In the genomic region with DNA sequence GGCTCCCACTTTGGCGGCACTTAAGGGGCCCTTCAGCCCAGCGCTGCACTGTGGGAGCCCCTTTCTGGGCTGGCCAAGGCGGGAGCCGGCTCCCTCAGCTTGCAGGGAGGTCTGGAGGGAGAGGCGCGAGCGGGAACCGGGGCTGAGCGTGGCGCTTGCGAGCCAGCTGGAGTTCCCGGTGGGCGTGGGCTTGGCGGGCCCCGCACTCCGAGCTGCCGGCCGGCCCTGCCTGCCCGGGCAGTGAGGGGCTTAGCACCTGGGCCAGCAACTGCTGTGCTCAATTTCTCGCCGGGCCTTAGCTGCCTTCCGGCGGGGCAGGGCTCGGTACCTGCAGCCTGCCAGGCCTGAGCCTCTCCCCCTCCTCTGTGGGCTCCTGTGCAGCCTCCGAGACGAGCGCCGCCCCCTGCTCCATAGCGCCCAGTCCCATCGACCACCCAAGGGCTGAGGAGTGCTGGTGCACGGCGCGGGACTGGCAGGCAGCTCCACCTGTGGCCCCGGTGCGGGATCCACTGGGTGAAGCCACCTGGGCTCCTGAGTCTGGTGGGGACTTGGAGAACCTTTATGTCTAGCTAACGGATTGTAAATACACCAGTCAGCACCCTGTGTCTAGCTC, we compare ENCODE assay signal across 9 cellular contexts. TPM values are rescaled to one million over a fixed set of nuclear protein-coding genes. Genes with fewer than 3 reads are reported as not detected.
DNase-seq lines count a peak whose midpoint lies in the region; FAIRE-seq and TF ChIP-seq lines count a peak whose summit lies in the region.
"Not testable (repeated sequence)": the region's sequence is repeated elsewhere in the genome, so short reads cannot be mapped to it uniquely, and the experiment has no call there.
"Had no signal": no experiment of that assay in that cellular context is flagged by ENCODE, and none has a peak within 500 bp of the region (broad histone marks: within the 10 kb centered on the region; RNA-seq: fewer than 3 reads in every experiment).

No MANE protein-coding gene starts in this region.

- not testable (repeated sequence) for H3K23me2 ChIP-seq in H1 (ENCODE audit: low read depth, low read length)

- not testable (repeated sequence) for TF ChIP-seq POLR2A in H1 (IDR thresholded peaks at IDR 0.05; ENCODE audit: control extremely low read depth in 1 of 2, low read depth in 2 of 2, low read length in 2 of 2); thyroid gland (IDR thresholded peaks at IDR 0.05)

- 93% methylated on average over 21 of the region's 36 CpGs; no CpG with 5 or more reads in 1 of the 2 experiments for WGBS in H1 (ENCODE audit: extremely low coverage in 1 of 2, insufficient coverage in 1 of 2, insufficient read length in 1 of 2, insufficient replicate concordance in 2 of 2, low coverage in 1 of 2, low lambda C conversion rate in 2 of 2, missing lambda C conversion rate in 1 of 2), 2 experiments
- 97% methylated on average over 36 of the region's 36 CpGs for WGBS in liver
- WGBS in thyroid gland, 2 donors = 93 to 96% methylated on average over 22 to 29 of the region's 36 CpGs

- H2AFZ ChIP-seq in H1 (ENCODE audit: low read length) = not testable (repeated sequence)
- peak overlapping the region; percentile 53 for H2AFZ ChIP-seq in parathyroid adenoma

- intact Hi-C loops in Calu3 (cut with micrococcal nuclease; ENCODE audit: unreplicated experiment); thyroid gland (cut with DNase I): not testable (repeated sequence)

- not testable (repeated sequence) for H4K20me1 ChIP-seq in H1 (replicated peaks in 1 of 2; ENCODE audit: control insufficient read depth in 1 of 2, insufficient read depth in 2 of 2, low read length in 2 of 2)

- not testable (repeated sequence) for H3K14ac ChIP-seq in H1 (ENCODE audit: insufficient read length)

- not testable (repeated sequence) for H3K9ac ChIP-seq in H1 (replicated peaks in 1 of 4; ENCODE audit: extremely low read depth in 1 of 4, low read depth in 3 of 4, low read length in 3 of 4); liver (ENCODE audit: low read depth in 1 of 2, low read length in 2 of 2); parathyroid adenoma

- H3K4me2 ChIP-seq in H1 (ENCODE audit: insufficient read depth in 1 of 2, low read depth in 2 of 2, low read length in 2 of 2); parathyroid adenoma (ENCODE audit: low read length): not testable (repeated sequence)

- not testable (repeated sequence) for H2BK12ac ChIP-seq in H1 (ENCODE audit: low read depth, low read length)

- CTCF ChIA-PET in Calu3 (lab: Charles Lee); H1 (lab: Charles Lee; ENCODE audit: partially characterized antibody): not testable (repeated sequence)

- BruUV-seq in Calu3 (replicated peaks; lab: Mats Ljungman, UMichigan) = not testable (repeated sequence)

- H3K23ac ChIP-seq in H1 (ENCODE audit: insufficient read length) = not testable (repeated sequence)

- H2BK5ac ChIP-seq in H1 (ENCODE audit: low read depth, low read length) = 0 out of 2 replicates have a peak overlapping the region, but pooled peaks have one; percentile 39

- H3K4me1 Mint-ChIP-seq in Calu3 (ENCODE audit: low read depth, unreplicated experiment) = not testable (repeated sequence)

- not testable (repeated sequence) for H3K27me3 Mint-ChIP-seq in Calu3 (ENCODE audit: unreplicated experiment)

- H3K27ac Mint-ChIP-seq in Calu3 (ENCODE audit: unreplicated experiment) = not testable (repeated sequence)

- TF ChIP-seq CTCF in Calu3 (IDR thresholded peaks at IDR 0.05; ENCODE audit: unreplicated experiment); VCaP (conservative IDR thresholded peaks at IDR 0.05); H1 (IDR thresholded peaks at IDR 0.05; ENCODE audit: control extremely low read depth in 1 of 3, insufficient read depth in 1 of 3, low read depth in 1 of 3, low read length in 3 of 3); liver (IDR thresholded peaks at IDR 0.05; ENCODE audit: low read depth, low read length, missing input control); parathyroid adenoma (IDR thresholded peaks at IDR 0.05); thyroid gland (IDR thresholded peaks at IDR 0.05): not testable (repeated sequence)

- H4K91ac ChIP-seq in H1 (replicated peaks; ENCODE audit: insufficient read length, low read length) = not testable (repeated sequence)

- H4K8ac ChIP-seq in H1 (ENCODE audit: extremely low read depth, insufficient read depth, low read length) = not testable (repeated sequence)

- H3K56ac ChIP-seq in H1 (replicated peaks; ENCODE audit: insufficient read length, low read depth, low read length) = not testable (repeated sequence)

- not testable (repeated sequence) for H4K5ac ChIP-seq in H1 (ENCODE audit: insufficient read length, low read depth, low read length)

- not testable (repeated sequence) for TF ChIP-seq EP300 in H1 (IDR thresholded peaks at IDR 0.05; ENCODE audit: borderline replicate concordance in 1 of 2, low read depth in 2 of 2, low read length in 2 of 2)

- H3K4me3 ChIP-seq in H1 (ENCODE audit: extremely low read depth in 1 of 4, insufficient read depth in 2 of 4, low read depth in 3 of 4, low read length in 4 of 4); liver (ENCODE audit: low read depth in 1 of 3, low read length in 3 of 3); parathyroid adenoma (ENCODE audit: low read depth, low read length): not testable (repeated sequence)
- peak overlapping the region in 1 of 3 donors; percentile 31 for H3K4me3 ChIP-seq in thyroid gland (replicated peaks in 1 of 3)

- H3K36me3 Mint-ChIP-seq in Calu3 (ENCODE audit: insufficient read depth, unreplicated experiment) = not testable (repeated sequence)

- peak overlapping the region; percentile 71 for H3K4me3 Mint-ChIP-seq in Calu3 (ENCODE audit: low read depth, unreplicated experiment)

- not testable (repeated sequence) for DNase-seq in Calu3; H1 (ENCODE audit: low read depth in 1 of 2, low spot score in 2 of 2); thyroid gland
- peak; percentile 13 for DNase-seq in NCI-H526 treated with DMSO at 0.1 percent for 48 hours (lab: John Stamatoyannopoulos, UW)

- not testable (repeated sequence) for H3K27me3 ChIP-seq in H1 (replicated peaks in 1 of 4; ENCODE audit: control insufficient read depth in 3 of 4, extremely low read depth in 1 of 4, insufficient read depth in 3 of 4, low read length in 3 of 4); liver (ENCODE audit: control insufficient read depth in 4 of 4, insufficient read depth in 4 of 4, low read length in 3 of 4); parathyroid adenoma (ENCODE audit: control insufficient read depth, insufficient read depth, low read length); thyroid gland

- POLR2A ChIA-PET in H1 (lab: Charles Lee; ENCODE audit: partially characterized antibody) = interaction anchor here (0.6 to 2.4 kb wide), 5 partner anchors 8 to 94 kb away, joined by 3 to 11 read pairs (median 6); a partner anchor contains a TSS

- H3K79me2 ChIP-seq in H1 (ENCODE audit: control insufficient read depth in 1 of 2, insufficient read depth in 2 of 2, low read length in 2 of 2); parathyroid adenoma: not testable (repeated sequence)

- not testable (repeated sequence) for H3K9me3 ChIP-seq in KOPT-K1 (ENCODE audit: insufficient read depth, low read length, poor library complexity, severe bottlenecking); liver (ENCODE audit: control insufficient read depth in 4 of 4, low read length in 3 of 4); parathyroid adenoma (ENCODE audit: control insufficient read depth, low read length); thyroid gland
- peaks cover 0 to 18% of the 10 kb centered on the region in 2 experiments; a peak in 1 of 4 replicates for H3K9me3 ChIP-seq in H1 (ENCODE audit: insufficient read depth in 2 of 2, low read depth in 1 of 2, low read length in 1 of 2)

- H3K9me3 Mint-ChIP-seq in Calu3 (ENCODE audit: low read depth, unreplicated experiment) = not testable (repeated sequence)

- not testable (repeated sequence) for H3K79me1 ChIP-seq in H1 (ENCODE audit: low read depth, low read length)

- FAIRE-seq in H1 (lab: Jason Lieb, UNC) = not testable (repeated sequence)

- H3K36me3 ChIP-seq in KOPT-K1 (ENCODE audit: insufficient read depth, low read length); H1 (ENCODE audit: control insufficient read depth in 2 of 4, insufficient read depth in 4 of 4, low read length in 3 of 4); liver (ENCODE audit: control insufficient read depth in 4 of 4, insufficient read depth in 3 of 4, low read depth in 1 of 4, low read length in 3 of 4); parathyroid adenoma (ENCODE audit: control insufficient read depth, insufficient read depth, low read length); thyroid gland: not testable (repeated sequence)

- H2BK15ac ChIP-seq in H1 (ENCODE audit: low read length) = not testable (repeated sequence)

- H2AK5ac ChIP-seq in H1 (ENCODE audit: low read depth, low read length) = not testable (repeated sequence)

- not testable (repeated sequence) for H2BK120ac ChIP-seq in H1 (replicated peaks; ENCODE audit: low read depth, low read length)

- H3K27ac ChIP-seq in KOPT-K1 (ENCODE audit: low read depth, low read length, poor library complexity, severe bottlenecking) (peak overlapping the region; percentile 81), VCaP (peak overlapping the region; percentile 71), liver (ENCODE audit: low read depth in 1 of 2, low read length in 2 of 2) (peak overlapping the region; percentile 76 to 93), thyroid gland (peak overlapping the region in 2 of 3 donors; percentile 42 to 76)
- not testable (repeated sequence) for H3K27ac ChIP-seq in H1 (ENCODE audit: low read depth, low read length); parathyroid adenoma

- H3K4me1 ChIP-seq in H1 (replicated peaks in 1 of 4; ENCODE audit: control insufficient read depth in 3 of 4, insufficient read depth in 4 of 4, low read length in 3 of 4); parathyroid adenoma: not testable (repeated sequence)
- peaks cover 7 to 53% (median 38%) of the 10 kb centered on the region in 4 donors for H3K4me1 ChIP-seq in liver (ENCODE audit: control insufficient read depth in 4 of 4, insufficient read depth in 4 of 4, low read length in 3 of 4)
- H3K4me1 ChIP-seq in thyroid gland = peaks cover 4 to 14% of the 10 kb centered on the region in 2 donors

- H2BK20ac ChIP-seq in H1 (ENCODE audit: low read length) = not testable (repeated sequence)

- H3K4ac ChIP-seq in H1 (replicated peaks; ENCODE audit: insufficient read length, low read depth, low read length) = not testable (repeated sequence)

- not testable (repeated sequence) for TF ChIP-seq RAD21 in H1 (IDR thresholded peaks at IDR 0.05 in 1 of 2, conservative IDR thresholded peaks at IDR 0.05 in 1 of 2; ENCODE audit: low read depth in 2 of 2, low read length in 2 of 2); liver (IDR thresholded peaks at IDR 0.05)

- H3K18ac ChIP-seq in H1 (ENCODE audit: extremely low read depth, low read length) = not testable (repeated sequence)

RNA-seq across cellular contexts. Expression of a gene that starts 8.8 kb away (rescaled TPM):
- 0.39 and 0.40 TPM in 2 replicates for total RNA-seq in Calu3 (2022)
- not detected in 2 replicates for total RNA-seq in H1 (2021; fragmentation: NEBNext Ultra II Directional; extraction: Animal tissue kit (Norgen Biotek cat#: 25700))
- 0.09 and 0.19 TPM in 2 replicates for polyA plus RNA-seq in H1 (2011; rRNA removed)
- 0.04 TPM for polyA plus RNA-seq in H1 (2011; cell fraction: cytosol; rRNA removed)
- polyA plus RNA-seq in H1 (2011; cell fraction: nucleus; rRNA removed) = 0.63 TPM
- polyA plus RNA-seq in H1 (2012, experiment 1 of 2) = 0.32 TPM in 1 of 4 replicates, not detected in the others
- not detected for polyA plus RNA-seq in H1 (2012, experiment 2 of 2)
- 0.02 TPM for polyA plus RNA-seq in H1 (2013, experiment 1 of 2)
- not detected for polyA plus RNA-seq in H1 (2013, experiment 2 of 2)
- polyA minus RNA-seq in H1 (2011; rRNA and poly(A)+ RNA removed) = 0.20 and 0.82 TPM in 2 replicates
- not detected for polyA minus RNA-seq in H1 (2011; cell fraction: cytosol; rRNA and poly(A)+ RNA removed)
- polyA minus RNA-seq in H1 (2011; cell fraction: nucleus; rRNA and poly(A)+ RNA removed) = 0.40 TPM
- under 1 TPM; 0.09 to 0.50 TPM for total RNA-seq in liver
- under 1 TPM in 1 of 2 donors, not detected in 1; 0.25 TPM for polyA plus RNA-seq in liver
- 1 to 10 TPM; 1.0 to 2.0 (median 1.5) TPM for total RNA-seq in thyroid gland
- total RNA-seq: LHCN-M2 had no signal

RNA-seq across cellular contexts. Expression of a gene that starts 9.3 kb away (rescaled TPM):
- total RNA-seq in Calu3 (2022) = 20.1 and 23.2 TPM in 2 replicates
- total RNA-seq in H1 (2021; fragmentation: NEBNext Ultra II Directional; extraction: Animal tissue kit (Norgen Biotek cat#: 25700)) = 17.0 and 20.4 TPM in 2 replicates
- polyA plus RNA-seq in H1 (2011; rRNA removed) = 9.1 and 10.9 TPM in 2 replicates
- polyA plus RNA-seq in H1 (2011; cell fraction: cytosol; rRNA removed) = 14.1 TPM
- polyA plus RNA-seq in H1 (2011; cell fraction: nucleus; rRNA removed) = 19.0 TPM
- 10.9 to 19.6 TPM (median 11.2 TPM) in 4 replicates for polyA plus RNA-seq in H1 (2012, experiment 1 of 2)
- polyA plus RNA-seq in H1 (2012, experiment 2 of 2) = 1.0 TPM
- 16.5 TPM for polyA plus RNA-seq in H1 (2013, experiment 1 of 2)
- polyA plus RNA-seq in H1 (2013, experiment 2 of 2) = 14.4 TPM
- polyA minus RNA-seq in H1 (2011; rRNA and poly(A)+ RNA removed) = 13.2 and 14.7 TPM in 2 replicates
- 10.9 TPM for polyA minus RNA-seq in H1 (2011; cell fraction: cytosol; rRNA and poly(A)+ RNA removed)
- 37.1 TPM for polyA minus RNA-seq in H1 (2011; cell fraction: nucleus; rRNA and poly(A)+ RNA removed)
- total RNA-seq in liver = 10 to 100 TPM; 11.4 to 18.6 TPM
- 10 to 100 TPM in 1 of 2 donors, 1 to 10 TPM in 1; 5.8 to 15.9 TPM for polyA plus RNA-seq in liver
- total RNA-seq in thyroid gland = 10 to 100 TPM; 33.5 to 60.8 (median 47.9) TPM
